10 cellular contexts compared by ENCODE assay signal in the genomic region with DNA sequence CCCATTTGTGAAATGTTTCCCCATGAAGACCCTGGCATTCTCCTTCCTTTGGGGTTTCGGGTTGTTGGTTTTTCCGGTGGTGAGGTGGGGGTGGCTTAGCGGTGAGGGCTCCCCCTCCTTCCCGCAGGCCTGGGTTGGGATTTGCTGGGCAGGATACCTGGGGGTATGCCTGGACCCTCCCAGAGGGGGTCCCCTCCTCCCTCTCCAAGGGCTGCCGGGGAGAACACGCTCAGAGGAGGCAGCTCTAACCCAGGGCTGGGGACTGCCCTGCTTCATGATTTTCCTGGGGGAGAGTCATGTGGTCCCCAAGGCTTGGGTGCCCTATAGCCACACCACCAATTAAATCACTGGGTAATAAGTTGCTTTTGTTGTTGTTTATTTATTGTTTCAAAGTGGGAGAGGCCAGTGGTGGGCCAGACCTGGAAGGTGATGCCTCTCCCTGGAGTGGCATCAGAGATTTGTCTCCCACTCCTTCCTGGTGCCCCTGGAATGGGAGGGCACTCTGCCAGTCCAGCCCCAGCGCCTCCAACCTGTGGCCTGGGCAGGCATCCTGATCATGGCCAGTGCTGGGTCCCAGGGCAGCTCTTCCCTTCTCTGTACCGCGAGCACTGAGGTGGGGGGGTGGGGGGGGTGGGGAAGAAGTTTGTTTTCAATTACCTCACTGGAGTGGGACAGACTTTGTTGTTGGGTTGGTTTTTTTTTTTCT. TPM values are rescaled to one million over a fixed set of nuclear protein-coding genes. Genes with fewer than 3 reads are reported as not detected.
A peak's percentile ranks its signal among the peaks of the same experiment; 100 is the strongest.
DNase-seq lines count a peak whose midpoint lies in the region; ATAC-seq and TF ChIP-seq lines count a peak whose summit lies in the region.
"Had no signal": no experiment of that assay in that cellular context is flagged by ENCODE, and none has a peak within 500 bp of the region (broad histone marks: within the 10 kb centered on the region; RNA-seq: fewer than 3 reads in every experiment).

No MANE protein-coding gene starts in this region.

- TF ChIP-seq CTCF in GM23338 (conservative IDR thresholded peaks at IDR 0.05; ENCODE audit: low read depth in 2 of 2): no peak
- no peak for TF ChIP-seq CTCF in gastroesophageal sphincter (IDR thresholded peaks at IDR 0.05)

- TF ChIP-seq POLR2A in gastroesophageal sphincter (IDR thresholded peaks at IDR 0.05): no peak

- H4K20me1 ChIP-seq in GM23338 (replicated peaks; ENCODE audit: insufficient read depth): no peaks in the 10 kb centered on the region

- no peak for TF ChIP-seq EP300 in gastroesophageal sphincter (IDR thresholded peaks at IDR 0.05)

- H3K9me3 Mint-ChIP-seq in GM23338: no peaks in the 10 kb centered on the region

- peaks cover 54% of the 10 kb centered on the region for H3K4me1 Mint-ChIP-seq in GM23338

- H3K9ac ChIP-seq in skeletal muscle satellite cell (ENCODE audit: low read depth, low read length): peak overlapping the region; percentile 96

- no peaks in the 10 kb centered on the region for H3K36me3 Mint-ChIP-seq in GM23338 (ENCODE audit: low read depth)

- H2AFZ ChIP-seq in GM23338: peak overlapping the region; percentile 80

- peaks cover 39% of the 10 kb centered on the region for H3K4me1 ChIP-seq in GM23338 (ENCODE audit: insufficient read depth)
- peaks cover 0 to 61% (median 36%) of the 10 kb centered on the region in 3 donors for H3K4me1 ChIP-seq in gastroesophageal sphincter
- H3K4me1 ChIP-seq in skeletal muscle satellite cell (ENCODE audit: control insufficient read depth, insufficient read depth, low read length): peaks cover 68% of the 10 kb centered on the region

- DNase-seq in GM23338 (ENCODE audit: low spot score) (no peak), SW480 (ENCODE audit: low spot score) (peak; percentile 67), amygdala (lab: John Stamatoyannopoulos, UW) (no peak)
- DNase-seq in stimulated activated naive CD4-positive, alpha-beta T cell (lab: John Stamatoyannopoulos, UW): no peak
- DNase-seq: NCI-H748 treated with DMSO at 0.1 percent for 48 hours had no signal

- ATAC-seq in GM23338: peak; percentile 1; the same call in 1 of the 3 replicates
- no peak for ATAC-seq in gastroesophageal sphincter
- ATAC-seq in GM18868 (IDR thresholded peaks at IDR 0.05; ENCODE audit: unreplicated experiment): no peak
- no peak for ATAC-seq in GM19351 (IDR thresholded peaks at IDR 0.05; ENCODE audit: unreplicated experiment)

- peaks cover 86% of the 10 kb centered on the region for H3K27me3 ChIP-seq in GM23338 (ENCODE audit: insufficient read depth)
- no peaks in the 10 kb centered on the region for H3K27me3 ChIP-seq in gastroesophageal sphincter
- no peaks in the 10 kb centered on the region for H3K27me3 ChIP-seq in skeletal muscle satellite cell (ENCODE audit: control insufficient read depth, insufficient read depth, low read length)

- H3K27ac Mint-ChIP-seq in GM23338: peak overlapping the region; percentile 67; the same call in 1 of the 2 replicates

- H3F3A ChIP-seq in GM23338 (replicated peaks; ENCODE audit: low read depth): peaks cover 4% of the 10 kb centered on the region; the same call in 1 of the 2 replicates

- peaks cover 46% of the 10 kb centered on the region for H3K27me3 Mint-ChIP-seq in GM23338 (ENCODE audit: insufficient read depth, low read depth, poor library complexity)

- WGBS in gastroesophageal sphincter (ENCODE audit: low coverage in 1 of 2), 2 donors: 0 to 40% methylated on average over 1 of the region's 9 CpGs

- no peaks in the 10 kb centered on the region for H3K9me2 ChIP-seq in GM23338 (ENCODE audit: insufficient read depth)

- H3K9me3 ChIP-seq in gastroesophageal sphincter (no peaks in the 10 kb centered on the region), skeletal muscle satellite cell (replicated peaks; ENCODE audit: low read length) (no peaks in the 10 kb centered on the region)

- H3K27ac ChIP-seq in GM23338 (ENCODE audit: low read depth) (no peak overlapping the region), gastroesophageal sphincter (peak overlapping the region; percentile 87 to 99 (median 99))

- H3K4me3 ChIP-seq in GM23338: peak overlapping the region; percentile 72
- H3K4me3 ChIP-seq in gastroesophageal sphincter: peak overlapping the region in 1 of 2 donors; percentile 94
- peak overlapping the region; percentile 79 for H3K4me3 ChIP-seq in skeletal muscle satellite cell (ENCODE audit: low read length)

- peak overlapping the region; percentile 98 for H3K4me2 ChIP-seq in GM23338
- peak overlapping the region; percentile 74 for H3K4me2 ChIP-seq in skeletal muscle satellite cell (ENCODE audit: low read length)

- H3K4me3 Mint-ChIP-seq in GM23338: peak overlapping the region; percentile 80

- H3K79me2 ChIP-seq in GM23338 (replicated peaks; ENCODE audit: insufficient read depth): no peaks in the 10 kb centered on the region

- H3K36me3 ChIP-seq in GM23338 (ENCODE audit: insufficient read depth) (no peaks in the 10 kb centered on the region), gastroesophageal sphincter (no peaks in the 10 kb centered on the region), skeletal muscle satellite cell (ENCODE audit: insufficient read depth, low read length) (no peaks in the 10 kb centered on the region)

TF ChIP-seq in GM23338, 12 proteins besides CTCF, POLR2A, EP300 and RAD21:
- no peak for TF ChIP-seq ZNF114 (CRISPR knock-in tag; IDR thresholded peaks at IDR 0.05)
- no peak for TF ChIP-seq EZH2phosphoT487 (IDR thresholded peaks at IDR 0.05; ENCODE audit: unreplicated experiment)
- TF ChIP-seq EZH2 (IDR thresholded peaks at IDR 0.05; ENCODE audit: low read depth, unreplicated experiment): peak; percentile 16

RNA-seq across cellular contexts. Expression of gene CLCF1, which starts 1.3 kb away (rescaled TPM):
- 0.19 TPM in 1 of 2 replicates, not detected in the other for total RNA-seq in GM23338 (2014; rRNA removed; shearing (Covaris generic))
- 0.17 and 0.32 TPM in 2 replicates for polyA plus RNA-seq in GM23338 (2016; fragmentation: Nextera tagmentation; extraction: Ambion mirVana)
- 10 to 100 TPM in 1 of 4 donors, 1 to 10 TPM in 3; 6.1 to 21.7 (median 9.4) TPM for total RNA-seq in gastroesophageal sphincter
- 6.3 and 7.0 TPM in 2 replicates for total RNA-seq in skeletal muscle satellite cell (2012; rRNA removed)

RNA-seq across cellular contexts. Expression of gene RAD9A, which starts 17.1 kb away (rescaled TPM):
- 13.9 and 16.5 TPM in 2 replicates for total RNA-seq in GM23338 (2014; rRNA removed; shearing (Covaris generic))
- polyA plus RNA-seq in GM23338 (2016; fragmentation: Nextera tagmentation; extraction: Ambion mirVana): 17.0 and 18.9 TPM in 2 replicates
- 10 to 100 TPM in 2 of 4 donors, 1 to 10 TPM in 2; 8.5 to 16.0 (median 11.1) TPM for total RNA-seq in gastroesophageal sphincter
- 3.0 and 3.9 TPM in 2 replicates for total RNA-seq in skeletal muscle satellite cell (2012; rRNA removed)

RNA-seq across cellular contexts. Expression of gene POLD4, which starts 21.4 kb away (rescaled TPM):
- 15.9 and 23.0 TPM in 2 replicates for total RNA-seq in GM23338 (2014; rRNA removed; shearing (Covaris generic))
- polyA plus RNA-seq in GM23338 (2016; fragmentation: Nextera tagmentation; extraction: Ambion mirVana): 16.2 and 18.8 TPM in 2 replicates
- 10 to 100 TPM; 65.7 to 87.3 (median 74.4) TPM for total RNA-seq in gastroesophageal sphincter
- total RNA-seq in skeletal muscle satellite cell (2012; rRNA removed): 62.0 and 85.7 TPM in 2 replicates

RNA-seq across cellular contexts. Expression of gene PPP1CA, which starts 26.9 kb away (rescaled TPM):
- total RNA-seq in GM23338 (2014; rRNA removed; shearing (Covaris generic)): 227 and 237 TPM in 2 replicates
- 217 TPM in 2 replicates for polyA plus RNA-seq in GM23338 (2016; fragmentation: Nextera tagmentation; extraction: Ambion mirVana)
- total RNA-seq in gastroesophageal sphincter: 10 to 100 TPM; 49.9 to 78.6 (median 63.4) TPM
- 193 and 211 TPM in 2 replicates for total RNA-seq in skeletal muscle satellite cell (2012; rRNA removed)

RNA-seq across cellular contexts. Expression of gene TBC1D10C, which starts 29.2 kb away (rescaled TPM):
- 0.31 and 0.35 TPM in 2 replicates for total RNA-seq in GM23338 (2014; rRNA removed; shearing (Covaris generic))
- 0.17 and 0.31 TPM in 2 replicates for polyA plus RNA-seq in GM23338 (2016; fragmentation: Nextera tagmentation; extraction: Ambion mirVana)
- total RNA-seq in gastroesophageal sphincter: 1 to 10 TPM in 3 of 4 donors, under 1 TPM in 1; 0.30 to 2.0 (median 1.5) TPM
- total RNA-seq in skeletal muscle satellite cell (2012; rRNA removed): not detected in 2 replicates
- total RNA-seq: bronchial epithelial cell had no signal
